In genomic region chr1:39609618-39610331, GRCh38 we compare ENCODE assay signal across 9 cellular contexts. TPM values are rescaled to one million over a fixed set of nuclear protein-coding genes. Genes with fewer than 3 reads are reported as not detected.
DNase-seq lines count a peak whose midpoint lies in the region; ATAC-seq and TF ChIP-seq lines count a peak whose summit lies in the region.
"Had no signal": no experiment of that assay in that cellular context is flagged by ENCODE, and none has a peak within 500 bp of the region (broad histone marks: within the 10 kb centered on the region; RNA-seq: fewer than 3 reads in every experiment).

No MANE protein-coding gene starts in this region.

- H3K27me3 ChIP-seq in Panc1 (ENCODE audit: control insufficient read depth, insufficient read depth, low read length) (no peaks in the 10 kb centered on the region), vagina (no peaks in the 10 kb centered on the region)

- H3K4me1 ChIP-seq in Panc1 (ENCODE audit: control insufficient read depth, insufficient read depth, low read length) = no peaks in the 10 kb centered on the region
- no peaks in the 10 kb centered on the region for H3K4me1 ChIP-seq in vagina

- no TSS peak for BruUV-seq in Panc1 (replicated peaks; lab: Mats Ljungman, UMichigan)

- peak; percentile 86 for ATAC-seq in Panc1

- no peaks in the 10 kb centered on the region for H3K36me3 ChIP-seq in Panc1 (ENCODE audit: control insufficient read depth, insufficient read depth, low read length)
- no peaks in the 10 kb centered on the region for H3K36me3 ChIP-seq in vagina

- DNase-seq in AG10803 (ENCODE audit: low read depth) (peak; percentile 18), HEK293T (ENCODE audit: extremely low spot score) (peak; percentile 87), Panc1 (ENCODE audit: low read depth, low spot score) (peak; percentile 13), foreskin fibroblast (peak; percentile 23 to 51), posterior vena cava (ENCODE audit: low spot score) (peak; percentile 94), vagina (ENCODE audit: extremely low spot score in 2 of 2) (no peak), amniotic stem cell (lab: John Stamatoyannopoulos, UW) (no peak)
- DNase-seq in activated T-cell treated with anti-CD3 and anti-CD28 coated beads, Interleukin-2, amount 50 U/mL, for 48 hours = peak; percentile 91

- no peak for TF ChIP-seq POLR2A in vagina (IDR thresholded peaks at IDR 0.05)

- POLR2A ChIA-PET in HEK293T (lab: Yijun Ruan, JAX) = no interaction called here
- POLR2A ChIA-PET in Panc1 (lab: Charles Lee) = no interaction called here

- CTCF ChIA-PET in HEK293T (lab: Yijun Ruan, JAX) (interaction anchor here (0.7 to 1.5 kb wide), 5 partner anchors 9 to 223 kb away, joined by 3 to 6 read pairs (median 3); no protein-coding TSS in a partner anchor), Panc1 (lab: Charles Lee) (interaction anchor here (1.1 to 1.4 kb wide), 3 partner anchors 9 to 293 kb away, joined by 3 to 5 read pairs (median 3); no protein-coding TSS in a partner anchor)

- H3K9me3 ChIP-seq in Panc1 (ENCODE audit: control insufficient read depth, insufficient read depth, low read depth, low read length) = no peaks in the 10 kb centered on the region
- no peaks in the 10 kb centered on the region for H3K9me3 ChIP-seq in vagina

- H3K4me3 ChIP-seq in AG10803 (ENCODE audit: low read length) = no peak overlapping the region
- no peak overlapping the region for H3K4me3 ChIP-seq in Panc1 (ENCODE audit: low read depth in 2 of 2, low read length in 2 of 2)
- peak overlapping the region in 1 of 2 donors; percentile 10 for H3K4me3 ChIP-seq in foreskin fibroblast (ENCODE audit: low read depth in 1 of 2, low read length in 2 of 2)
- H3K4me3 ChIP-seq in vagina = peak overlapping the region; percentile 7 to 18

- in situ Hi-C loops in Panc1 (cut with HindIII; ENCODE audit: low pct_unique_long_range_greater_than_20kb, low sequenced_read_pairs) = no loop called here

- intact Hi-C loops in Panc1 (cut with micrococcal nuclease; ENCODE audit: unreplicated experiment) (no loop called here), posterior vena cava (cut with DNase I) (loop anchor here (5.0 to 10.0 kb wide), 4 partner anchors 43 to 115 kb away; no protein-coding TSS in a partner anchor), vagina (cut with DNase I) (loop anchor here (5.0 kb wide), 2 partner anchors 43 to 108 kb away; no protein-coding TSS in a partner anchor)

- TF ChIP-seq CTCF in AG10803 (conservative IDR thresholded peaks at IDR 0.05; ENCODE audit: low read length) (peak; percentile 49), Panc1 (IDR thresholded peaks at IDR 0.05) (peak; percentile 94), foreskin fibroblast (IDR thresholded peaks at IDR 0.05; ENCODE audit: low read depth, low read length) (peak; percentile 79), vagina (IDR thresholded peaks at IDR 0.05) (peak; percentile 40 to 54 (median 41))

- H3K27ac ChIP-seq in Panc1 (ENCODE audit: low read length) (no peak overlapping the region), vagina (no peak overlapping the region)

TF ChIP-seq in HEK293T, 16 proteins besides CTCF, POLR2A, EP300 and RAD21:
- TF ChIP-seq PKNOX1 (IDR thresholded peaks at IDR 0.05) (no peak), L3MBTL2 (conservative IDR thresholded peaks at IDR 0.05) (no peak), ZNF384 (IDR thresholded peaks at IDR 0.05) (no peak), TARDBP (IDR thresholded peaks at IDR 0.05) (no peak), ELF4 (IDR thresholded peaks at IDR 0.05) (no peak), FOXK2 (IDR thresholded peaks at IDR 0.05) (no peak), HDGF (IDR thresholded peaks at IDR 0.05; ENCODE audit: borderline replicate concordance) (no peak), FOXM1 (IDR thresholded peaks at IDR 0.05; ENCODE audit: borderline replicate concordance) (no peak), CTBP1 (IDR thresholded peaks at IDR 0.05; ENCODE audit: borderline replicate concordance) (no peak), BHLHE40 (IDR thresholded peaks at IDR 0.05; ENCODE audit: borderline replicate concordance) (no peak), FOXA1 (IDR thresholded peaks at IDR 0.05) (no peak), ARNT (IDR thresholded peaks at IDR 0.05) (no peak)

RNA-seq across cellular contexts. Expression of gene HEYL, which starts 29.7 kb away (rescaled TPM):
- total RNA-seq in Panc1 (2021; ENCODE audit: unreplicated experiment) (2.3 TPM), posterior vena cava (10 to 100 TPM; 25.2 to 47.1 TPM), vagina (8.8 TPM)
- 2.6 TPM for polyA plus RNA-seq in Panc1 (2012; ENCODE audit: insufficient read length)
- total RNA-seq: pulmonary artery endothelial cell had no signal

RNA-seq across cellular contexts. Expression of gene PABPC4, which starts 33.2 kb away (rescaled TPM):
- total RNA-seq in Panc1 (2021; ENCODE audit: unreplicated experiment) (334 TPM), posterior vena cava (100 to 1,000 TPM; 156 to 198 TPM), vagina (171 TPM)
- polyA plus RNA-seq in Panc1 (2012; ENCODE audit: insufficient read length) = 225 TPM

Comparison
In these comparisons a context has a peak if more than half of its experiments do, and no peak if none do; other contexts are left out.
1. DNase-seq: peak in AG10803 (single experiment), HEK293T (single experiment), Panc1 (single experiment), activated T-cell treated with anti-CD3 and anti-CD28 coated beads, Interleukin-2, amount 50 U/mL, for 48 hours (2 of 2), foreskin fibroblast (2 of 2) and posterior vena cava (single experiment); none in vagina (0 of 2) and amniotic stem cell (single experiment).
2. H3K4me3 ChIP-seq: peak in vagina (2 of 2); none in AG10803 (single experiment) and Panc1 (0 of 2).
3. CTCF ChIP-seq: peak in every context shown above with its lines; median percentile 94 in Panc1; 79 in foreskin fibroblast; 49 in AG10803; 41 in vagina.